Comparison of ENCODE assay signal across 35 cellular contexts in genomic region chr1:28338897-28339296, GRCh38.
"Had no signal": no experiment of that assay in that cellular context is flagged by ENCODE, and none has a peak within 500 bp of the region (broad histone marks: within the 10 kb centered on the region; RNA-seq: fewer than 3 reads in every experiment).

No MANE protein-coding gene starts in this region.

- H3K9me3 Mint-ChIP-seq: activated B cell treated with CpG ODN at 0.5 μM for 24 hours; activated CD4-positive, alpha-beta memory T cell treated with anti-CD3 and anti-CD28 coated beads for 36 hours; activated CD4-positive, alpha-beta T cell treated with anti-CD3 and anti-CD28 coated beads, Interleukin-2, amount 10 ng/mL, durations not matched to agents 24 days and 14 days; activated CD8-positive, alpha-beta T cell treated with anti-CD3 and anti-CD28 coated beads for 36 hours; activated naive CD4-positive, alpha-beta T cell treated with anti-CD3 and anti-CD28 coated beads for 36 hours; activated naive CD4-positive, alpha-beta T cell treated with anti-CD3 and anti-CD28 coated beads, Interleukin-2, amount 50 U/mL, for 72 hours; activated naive CD8-positive, alpha-beta T cell treated with anti-CD3 and anti-CD28 coated beads for 36 hours; activated T-cell treated with anti-CD3 and anti-CD28 coated beads, Interleukin-2, amount 50 U/mL, for 4 hours; activated T-cell treated with anti-CD3 and anti-CD28 coated beads, Interleukin-2, amount 50 U/mL, for 72 hours; activated T-helper 1 cell treated with anti-CD3 and anti-CD28 coated beads, Interleukin-12 subunit alpha, Interleukin-12 subunit beta, Interleukin-2, Interleukin-4 antibody, amounts not matched to agents 30 ng/mL and 10 ng/mL and 1 ng/mL, durations not matched to agents 14 hours and 24 hours and 36 hours; activated T-helper 17 cell treated with anti-CD3 and anti-CD28 coated beads, Interleukin-2, amount 50 U/mL, for 72 hours; T-helper 1 cell treated with Interleukin-12 subunit alpha and Interleukin-12 subunit beta and Interleukin-4 antibody, amounts not matched to agents 30 μg/mL and 1 μg/mL, for 36 hours; T-helper 2 cell treated with Interferon-gamma antibody and Interleukin-4, amounts not matched to agents 5 μg/mL and 100 μg/mL, for 36 hours had no signal

- H3K4me1 Mint-ChIP-seq: activated B cell treated with CpG ODN at 0.5 μM for 24 hours; activated CD4-positive, alpha-beta T cell treated with anti-CD3 and anti-CD28 coated beads, Interleukin-2, amount 10 ng/mL, durations not matched to agents 24 days and 14 days; activated T-helper 17 cell treated with anti-CD3 and anti-CD28 coated beads, Interleukin-2, amount 50 U/mL, for 72 hours had no signal

- H3K27me3 Mint-ChIP-seq: activated B cell treated with CpG ODN at 0.5 μM for 24 hours; activated CD4-positive, alpha-beta memory T cell treated with anti-CD3 and anti-CD28 coated beads for 36 hours; activated CD4-positive, alpha-beta T cell treated with anti-CD3 and anti-CD28 coated beads, Interleukin-2, amount 10 ng/mL, durations not matched to agents 24 days and 14 days; activated CD8-positive, alpha-beta T cell treated with anti-CD3 and anti-CD28 coated beads for 36 hours; activated naive CD8-positive, alpha-beta T cell treated with anti-CD3 and anti-CD28 coated beads for 36 hours; activated T-helper 17 cell treated with anti-CD3 and anti-CD28 coated beads, Interleukin-2, amount 50 U/mL, for 72 hours had no signal

- ATAC-seq: activated CD8-positive, alpha-beta T cell treated with anti-CD3 and anti-CD28 coated beads for 36 hours; activated naive CD4-positive, alpha-beta T cell treated with anti-CD3 and anti-CD28 coated beads, Interleukin-2, amount 50 U/mL, for 72 hours; activated T-cell treated with anti-CD3 and anti-CD28 coated beads, Interleukin-2, amount 50 U/mL, for 4 hours; activated T-cell treated with anti-CD3 and anti-CD28 coated beads, Interleukin-2, amount 50 U/mL, for 72 hours; activated T-helper 17 cell treated with anti-CD3 and anti-CD28 coated beads, Interleukin-2, amount 50 U/mL, for 72 hours; body of pancreas had no signal

- DNase-seq: activated B cell treated with CpG ODN at 0.5 μM for 24 hours; activated CD4-positive, alpha-beta memory T cell treated with anti-CD3 and anti-CD28 coated beads for 36 hours; activated CD4-positive, alpha-beta T cell treated with anti-CD3 and anti-CD28 coated beads for 4 hours; activated CD4-positive, alpha-beta T cell treated with anti-CD3 and anti-CD28 coated beads, Interleukin-2, amount 10 ng/mL, durations not matched to agents 24 days and 14 days; activated CD4-positive, alpha-beta T cell treated with anti-CD3 and anti-CD28 coated beads, Interleukin-2, amount 50 U/mL, for 1 hour; activated CD4-positive, alpha-beta T cell treated with anti-CD3 and anti-CD28 coated beads, Interleukin-2, amount 50 U/mL, for 4 hours; activated CD4-positive, CD25-positive, alpha-beta regulatory T cell treated with anti-CD3 and anti-CD28 coated beads, Interleukin-2, amount 50 U/mL, for 72 hours; activated CD8-positive, alpha-beta memory T cell treated with anti-CD3 and anti-CD28 coated beads, Interleukin-2, amount 50 U/mL, for 4 hours; activated CD8-positive, alpha-beta T cell treated with anti-CD3 and anti-CD28 coated beads for 36 hours; activated effector memory CD4-positive, alpha-beta T cell treated with anti-CD3 and anti-CD28 coated beads, Interleukin-2, amount 50 U/mL, for 16 hours; activated gamma-delta T cell treated with Interleukin-2 at 50 U/mL for 16 hours; activated naive CD4-positive, alpha-beta T cell; activated naive CD4-positive, alpha-beta T cell treated with anti-CD3 and anti-CD28 coated beads for 36 hours; activated naive CD4-positive, alpha-beta T cell treated with anti-CD3 and anti-CD28 coated beads, Interleukin-2, amount 50 U/mL, for 16 hours; activated naive CD8-positive, alpha-beta T cell treated with anti-CD3 and anti-CD28 coated beads for 36 hours; activated T-cell treated with anti-CD3 and anti-CD28 coated beads for 4 hours; activated T-cell treated with anti-CD3 and anti-CD28 coated beads, Interleukin-2, amount 50 U/mL, for 1 hour; activated T-cell treated with anti-CD3 and anti-CD28 coated beads, Interleukin-2, amount 50 U/mL, for 4 hours; activated T-cell treated with anti-CD3 and anti-CD28 coated beads, Interleukin-2, amount 50 U/mL, for 72 hours; adrenal gland; amniotic stem cell; aorta; body of pancreas; brain microvascular endothelial cell; central memory CD4-positive, alpha-beta T cell; T-helper 1 cell; T-helper 2 cell; T-helper 9 cell; WERI-Rb-1 had no signal

- H3K27me3 ChIP-seq: adrenal gland, body of pancreas, brain microvascular endothelial cell, breast epithelium had no signal

- H3K4me3 ChIP-seq: adrenal gland, body of pancreas, breast epithelium had no signal

- H3K36me3 ChIP-seq: breast epithelium had no signal

- H3K4me1 ChIP-seq: adrenal gland, body of pancreas, breast epithelium had no signal

- H3K27ac Mint-ChIP-seq: activated B cell treated with CpG ODN at 0.5 μM for 24 hours; activated CD4-positive, alpha-beta memory T cell treated with anti-CD3 and anti-CD28 coated beads for 36 hours; activated CD4-positive, alpha-beta T cell treated with anti-CD3 and anti-CD28 coated beads, Interleukin-2, amount 10 ng/mL, durations not matched to agents 24 days and 14 days; activated CD8-positive, alpha-beta T cell treated with anti-CD3 and anti-CD28 coated beads for 36 hours; activated naive CD4-positive, alpha-beta T cell treated with anti-CD3 and anti-CD28 coated beads for 36 hours; activated naive CD4-positive, alpha-beta T cell treated with anti-CD3 and anti-CD28 coated beads, Interleukin-2, amount 50 U/mL, for 72 hours; activated naive CD8-positive, alpha-beta T cell treated with anti-CD3 and anti-CD28 coated beads for 36 hours; activated T-cell treated with anti-CD3 and anti-CD28 coated beads, Interleukin-2, amount 50 U/mL, for 72 hours; activated T-helper 1 cell treated with anti-CD3 and anti-CD28 coated beads, Interleukin-12 subunit alpha, Interleukin-12 subunit beta, Interleukin-2, Interleukin-4 antibody, amounts not matched to agents 30 ng/mL and 10 ng/mL and 1 ng/mL, durations not matched to agents 14 hours and 24 hours and 36 hours; activated T-helper 17 cell treated with anti-CD3 and anti-CD28 coated beads, Interleukin-2, amount 50 U/mL, for 72 hours; T-helper 1 cell treated with Interleukin-12 subunit alpha and Interleukin-12 subunit beta and Interleukin-4 antibody, amounts not matched to agents 30 μg/mL and 1 μg/mL, for 36 hours; T-helper 2 cell treated with Interferon-gamma antibody and Interleukin-4, amounts not matched to agents 5 μg/mL and 100 μg/mL, for 36 hours had no signal

- H3K9me3 ChIP-seq: adrenal gland, body of pancreas, breast epithelium had no signal

- H3K4me3 Mint-ChIP-seq: activated B cell treated with CpG ODN at 0.5 μM for 24 hours; activated CD4-positive, alpha-beta memory T cell treated with anti-CD3 and anti-CD28 coated beads for 36 hours; activated CD4-positive, alpha-beta T cell treated with anti-CD3 and anti-CD28 coated beads, Interleukin-2, amount 10 ng/mL, durations not matched to agents 24 days and 14 days; activated CD8-positive, alpha-beta T cell treated with anti-CD3 and anti-CD28 coated beads for 36 hours; activated naive CD4-positive, alpha-beta T cell treated with anti-CD3 and anti-CD28 coated beads for 36 hours; activated naive CD8-positive, alpha-beta T cell treated with anti-CD3 and anti-CD28 coated beads for 36 hours; activated T-cell treated with anti-CD3 and anti-CD28 coated beads, Interleukin-2, amount 50 U/mL, for 4 hours; activated T-cell treated with anti-CD3 and anti-CD28 coated beads, Interleukin-2, amount 50 U/mL, for 72 hours; activated T-helper 1 cell treated with anti-CD3 and anti-CD28 coated beads, Interleukin-12 subunit alpha, Interleukin-12 subunit beta, Interleukin-2, Interleukin-4 antibody, amounts not matched to agents 30 ng/mL and 10 ng/mL and 1 ng/mL, durations not matched to agents 14 hours and 24 hours and 36 hours; activated T-helper 17 cell treated with anti-CD3 and anti-CD28 coated beads, Interleukin-2, amount 50 U/mL, for 72 hours; T-helper 1 cell treated with Interleukin-12 subunit alpha and Interleukin-12 subunit beta and Interleukin-4 antibody, amounts not matched to agents 30 μg/mL and 1 μg/mL, for 36 hours; T-helper 2 cell treated with Interferon-gamma antibody and Interleukin-4, amounts not matched to agents 5 μg/mL and 100 μg/mL, for 36 hours had no signal

- H3K27ac ChIP-seq: adrenal gland, body of pancreas, brain microvascular endothelial cell, breast epithelium, WERI-Rb-1 had no signal
